6 cellular contexts compared by ENCODE assay signal in genomic region chr19:19488041-19488874, GRCh38. TPM values are rescaled to one million over a fixed set of nuclear protein-coding genes. Genes with fewer than 3 reads are reported as not detected.
DNase-seq lines count a peak whose midpoint lies in the region; ATAC-seq, FAIRE-seq and TF ChIP-seq lines count a peak whose summit lies in the region.

No MANE protein-coding gene starts in this region.

- peak overlapping the region; percentile 61 for H3K9ac ChIP-seq in smooth muscle cell (ENCODE audit: low read depth)

- peak; percentile 59 for DNase-seq in RCC 7860 (ENCODE audit: low spot score)
- DNase-seq in erythroblast (lab: John Stamatoyannopoulos, UW) = peak; percentile 90 to 91
- no peak for DNase-seq in smooth muscle cell (lab: John Stamatoyannopoulos, UW; ENCODE audit: unreplicated experiment)
- no peak for DNase-seq in NCI-H2196 (lab: John Stamatoyannopoulos, UW; ENCODE audit: unreplicated experiment)
- no peak for DNase-seq in HT-29 (ENCODE audit: low spot score)

- 58% methylated on average over 18 of the region's 18 CpGs for WGBS in smooth muscle cell (ENCODE audit: low lambda C conversion rate)

- no peak for TF ChIP-seq POLR2A in erythroblast (IDR thresholded peaks at IDR 0.05; ENCODE audit: low read length)

- H3K36me3 ChIP-seq in smooth muscle cell (ENCODE audit: low read depth) = no peaks in the 10 kb centered on the region

- H3K4me1 ChIP-seq in smooth muscle cell (ENCODE audit: low read depth) = peaks cover 20% of the 10 kb centered on the region

- H3K27me3 ChIP-seq in smooth muscle cell (ENCODE audit: low read depth) = no peaks in the 10 kb centered on the region

- peaks cover 31% of the 10 kb centered on the region for H3K79me2 ChIP-seq in smooth muscle cell (ENCODE audit: low read depth)

- TF ChIP-seq CTCF in smooth muscle cell (IDR thresholded peaks at IDR 0.05; ENCODE audit: borderline replicate concordance, insufficient read depth, poor library complexity, severe bottlenecking) = no peak

- H3K9me3 ChIP-seq in smooth muscle cell (replicated peaks; ENCODE audit: low read depth) = no peaks in the 10 kb centered on the region

- H3K27ac ChIP-seq in smooth muscle cell (ENCODE audit: low read depth) = peak overlapping the region; percentile 81

- peak overlapping the region; percentile 51 for H3K4me2 ChIP-seq in smooth muscle cell

- no peak overlapping the region for H2AFZ ChIP-seq in smooth muscle cell (ENCODE audit: low read depth)

- H4K20me1 ChIP-seq in smooth muscle cell (ENCODE audit: low read depth) = peaks cover 33% of the 10 kb centered on the region

- H3K4me3 ChIP-seq in smooth muscle cell = no peak overlapping the region

- ATAC-seq in GM18519 (IDR thresholded peaks at IDR 0.05; ENCODE audit: low FRiP score, unreplicated experiment) = no peak

- FAIRE-seq in RCC 7860 (lab: Jason Lieb, UNC) = peak; percentile 71

- peaks cover 26% of the 10 kb centered on the region for H3F3A ChIP-seq in smooth muscle cell (ENCODE audit: low read depth)

RNA-seq across cellular contexts. Expression of gene TSSK6, which starts 27.1 kb away (rescaled TPM):
- 1.3 and 5.4 TPM in 2 replicates for total RNA-seq in smooth muscle cell
- 0.31 and 0.49 TPM in 2 replicates for polyA plus RNA-seq in smooth muscle cell
- 1.3 and 1.5 TPM in 2 replicates for total RNA-seq in HT-29 (2014; rRNA removed; shearing (Covaris generic))

RNA-seq across cellular contexts. Expression of gene NDUFA13, which starts 27.8 kb away (rescaled TPM):
- total RNA-seq in smooth muscle cell = 42.3 and 51.8 TPM in 2 replicates
- 559 and 575 TPM in 2 replicates for polyA plus RNA-seq in smooth muscle cell
- total RNA-seq in HT-29 (2014; rRNA removed; shearing (Covaris generic)) = 190 and 202 TPM in 2 replicates

RNA-seq across cellular contexts. Expression of gene YJEFN3, which starts 40.5 kb away (rescaled TPM):
- 2.2 TPM in 2 replicates for total RNA-seq in smooth muscle cell
- 5.8 and 11.1 TPM in 2 replicates for polyA plus RNA-seq in smooth muscle cell
- total RNA-seq in HT-29 (2014; rRNA removed; shearing (Covaris generic)) = 1.0 and 1.9 TPM in 2 replicates

RNA-seq across cellular contexts. Expression of gene CILP2, which starts 49.8 kb away (rescaled TPM):
- 27.2 and 31.0 TPM in 2 replicates for total RNA-seq in smooth muscle cell
- polyA plus RNA-seq in smooth muscle cell = 62.2 and 95.0 TPM in 2 replicates
- 0.31 TPM in 1 of 2 replicates, not detected in the other for total RNA-seq in HT-29 (2014; rRNA removed; shearing (Covaris generic))

Comparison
In these comparisons a context has a peak if more than half of its experiments do, and no peak if none do; other contexts are left out.
1. DNase-seq: peak in RCC 7860 (single experiment) and erythroblast (2 of 2); none in smooth muscle cell (single experiment), NCI-H2196 (single experiment) and HT-29 (single experiment).